2 cellular contexts compared by ENCODE assay signal in genomic region chr11:59641156-59641555, GRCh38.
A peak's percentile ranks its signal among the peaks of the same experiment; 100 is the strongest.
TF ChIP-seq lines count a peak whose summit lies in the region.

No MANE protein-coding gene starts in this region.

TF ChIP-seq in IMR-90, 13 proteins besides CTCF, POLR2A, EP300 and RAD21:
- no peak for TF ChIP-seq CEBPB (IDR thresholded peaks at IDR 0.05; ENCODE audit: low read depth, low read length)
- TF ChIP-seq FOS (IDR thresholded peaks at IDR 0.05; ENCODE audit: low read depth, low read length) = peak; percentile 30; the same call in 1 of the 2 replicates

TF ChIP-seq in endothelial cell of umbilical vein, 7 proteins besides CTCF, POLR2A, EP300 and RAD21:
- TF ChIP-seq GATA2 (IDR thresholded peaks at IDR 0.05; ENCODE audit: insufficient read depth, insufficient read length, low read depth, low read length) = no peak
- TF ChIP-seq JUN (IDR thresholded peaks at IDR 0.05; ENCODE audit: borderline replicate concordance, insufficient read depth, insufficient read length, low read depth) = peak; percentile 19
